19 cellular contexts compared by ENCODE assay signal in the genomic region with DNA sequence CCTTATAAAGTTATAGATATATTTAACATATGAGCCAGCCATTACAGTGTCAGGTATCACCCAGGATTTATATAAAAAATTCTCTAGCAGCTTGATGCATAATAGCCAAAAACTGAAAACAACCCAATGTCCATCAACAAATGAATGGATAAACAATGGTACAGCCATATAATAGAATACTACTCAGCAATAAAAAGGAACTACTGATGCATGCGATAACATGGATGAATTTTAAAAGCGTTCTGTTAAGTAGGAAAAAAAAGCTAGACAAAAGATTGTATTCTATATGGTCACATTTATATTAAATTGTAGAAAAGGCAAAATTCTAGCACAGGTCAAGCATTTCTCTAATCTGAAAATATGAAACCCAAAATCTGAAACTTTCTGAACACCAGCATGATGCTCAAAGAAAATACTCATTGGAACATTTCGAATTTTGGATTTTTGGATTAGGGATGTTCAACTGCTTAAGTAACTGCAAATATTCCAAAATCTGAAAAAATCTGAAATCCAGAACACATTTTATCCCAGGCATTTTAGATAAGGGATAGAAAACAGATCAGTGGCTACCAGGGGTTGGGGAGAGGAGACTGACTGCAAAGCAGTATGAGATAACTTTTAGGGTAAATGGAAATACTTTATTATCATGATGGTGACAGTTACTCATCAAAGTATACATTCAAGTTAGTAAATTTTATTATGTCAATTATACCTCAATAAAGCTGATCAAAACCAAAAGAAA. TPM values are rescaled to one million over a fixed set of nuclear protein-coding genes. Genes with fewer than 3 reads are reported as not detected.
DNase-seq lines count a peak whose midpoint lies in the region; ATAC-seq, FAIRE-seq and TF ChIP-seq lines count a peak whose summit lies in the region.
"Had no signal": no experiment of that assay in that cellular context is flagged by ENCODE, and none has a peak within 500 bp of the region (broad histone marks: within the 10 kb centered on the region; RNA-seq: fewer than 3 reads in every experiment).

No MANE protein-coding gene starts in this region.

- H4K20me1 ChIP-seq in OCI-LY3 (ENCODE audit: insufficient read depth, low read length) (peaks cover 12% of the 10 kb centered on the region), astrocyte (ENCODE audit: insufficient read depth, low read length) (peaks cover 26% of the 10 kb centered on the region)

- H3K4me1 Mint-ChIP-seq in activated CD4-positive, alpha-beta T cell treated with anti-CD3 and anti-CD28 coated beads for 36 hours = peaks cover 35% of the 10 kb centered on the region
- H3K4me1 Mint-ChIP-seq in astrocyte (ENCODE audit: low read depth, unreplicated experiment) = peaks cover 37% of the 10 kb centered on the region
- peaks cover 40% of the 10 kb centered on the region for H3K4me1 Mint-ChIP-seq in neural crest cell

- peaks cover 14% of the 10 kb centered on the region for H3K36me3 ChIP-seq in OCI-LY3 (replicated peaks; ENCODE audit: low read depth, low read length)
- no peaks in the 10 kb centered on the region for H3K36me3 ChIP-seq in astrocyte (ENCODE audit: insufficient read depth, low read length)
- H3K36me3 ChIP-seq: neutrophil, tibial nerve had no signal

- DNase-seq in activated CD4-positive, alpha-beta T cell treated with anti-CD3 and anti-CD28 coated beads for 36 hours = no peak
- no peak for DNase-seq in activated CD4-positive, alpha-beta T cell treated with anti-CD3 and anti-CD28 coated beads for 48 hours
- no peak for DNase-seq in astrocyte (ENCODE audit: low read depth)
- no peak for DNase-seq in neural crest cell (ENCODE audit: low read depth, low spot score)
- DNase-seq: cerebellar nuclear complex; DMS79 treated with DMSO at 0.1 percent for 48 hours; NCI-H226; Right ventricle myocardium superior; stimulated activated CD4-positive, alpha-beta T cell treated with anti-CD3 and anti-CD28 coated beads, Interleukin-2, amount 100 ng/mL, for 48 hours; stimulated activated CD8-positive, alpha-beta memory T cell treated with anti-CD3 and anti-CD28 coated beads, Interleukin-4, amount 100 ng/mL, for 48 hours had no signal

- H3K36me3 Mint-ChIP-seq in activated CD4-positive, alpha-beta T cell treated with anti-CD3 and anti-CD28 coated beads for 36 hours (ENCODE audit: low read depth) = peaks cover 4% of the 10 kb centered on the region
- H3K36me3 Mint-ChIP-seq in astrocyte (ENCODE audit: low read depth, unreplicated experiment) (peaks cover 1% of the 10 kb centered on the region), neural crest cell (ENCODE audit: low read depth) (no peaks in the 10 kb centered on the region)

- FAIRE-seq in astrocyte (lab: Jason Lieb, UNC) = no peak
- FAIRE-seq: endothelial cell of umbilical vein, frontal cortex had no signal

- peaks cover 100% of the 10 kb centered on the region for H3K79me2 ChIP-seq in OCI-LY3 (ENCODE audit: low read length)
- H3K79me2 ChIP-seq in astrocyte (ENCODE audit: insufficient read depth, low read length) = peaks cover 77% of the 10 kb centered on the region

- no peaks in the 10 kb centered on the region for H3K27me3 ChIP-seq in OCI-LY3 (ENCODE audit: low read depth, low read length)
- H3K27me3 ChIP-seq in astrocyte (ENCODE audit: insufficient read depth, low read length) = no peaks in the 10 kb centered on the region
- H3K27me3 ChIP-seq: neutrophil, tibial nerve had no signal

- TF ChIP-seq CTCF in OCI-LY3 (IDR thresholded peaks at IDR 0.05; ENCODE audit: low read depth, low read length) (no peak), astrocyte (IDR thresholded peaks at IDR 0.05; ENCODE audit: insufficient read depth, low read depth, low read length) (no peak), neural crest cell (conservative IDR thresholded peaks at IDR 0.05) (no peak)

- ATAC-seq in activated CD4-positive, alpha-beta T cell treated with anti-CD3 and anti-CD28 coated beads for 36 hours = no peak
- ATAC-seq in HG02981 (IDR thresholded peaks at IDR 0.05; ENCODE audit: unreplicated experiment) = no peak
- no peak for ATAC-seq in HG02642 (IDR thresholded peaks at IDR 0.05; ENCODE audit: poor library complexity, unreplicated experiment)
- ATAC-seq in GM18498 (IDR thresholded peaks at IDR 0.05; ENCODE audit: unreplicated experiment) = no peak

- H3K4me2 ChIP-seq in OCI-LY3 (ENCODE audit: low read length) = no peak overlapping the region
- H3K4me2 ChIP-seq in astrocyte (ENCODE audit: low read length) = no peak overlapping the region

- H2AFZ ChIP-seq in OCI-LY3 (ENCODE audit: low read depth, low read length) = no peak overlapping the region
- no peak overlapping the region for H2AFZ ChIP-seq in astrocyte (ENCODE audit: low read depth, low read length)

- peak overlapping the region; percentile 66 for H3K27ac Mint-ChIP-seq in activated CD4-positive, alpha-beta T cell treated with anti-CD3 and anti-CD28 coated beads for 36 hours
- H3K27ac Mint-ChIP-seq in astrocyte (ENCODE audit: unreplicated experiment) = peak overlapping the region; percentile 97
- peak overlapping the region; percentile 0 for H3K27ac Mint-ChIP-seq in neural crest cell (ENCODE audit: unreplicated experiment)

- CTCF ChIA-PET in activated CD4-positive, alpha-beta T cell treated with anti-CD3 and anti-CD28 coated beads for 36 hours (lab: Charles Lee) = interaction anchor here (0.6 kb wide), 1 partner anchor 424 kb away, joined by 5 read pairs; no protein-coding TSS in a partner anchor

- H3K9ac ChIP-seq in OCI-LY3 (ENCODE audit: low read length) (no peak overlapping the region), astrocyte (ENCODE audit: low read length) (no peak overlapping the region)

- no peaks in the 10 kb centered on the region for H3K9me3 ChIP-seq in OCI-LY3 (ENCODE audit: insufficient read depth, low read length)
- H3K9me3 ChIP-seq in astrocyte (ENCODE audit: insufficient read depth, low read depth, low read length) = no peaks in the 10 kb centered on the region
- H3K9me3 ChIP-seq: neutrophil, tibial nerve had no signal

- H3K4me1 ChIP-seq in OCI-LY3 (ENCODE audit: low read length) (peaks cover 47% of the 10 kb centered on the region), astrocyte (ENCODE audit: insufficient read depth, low read length) (peaks cover 8% of the 10 kb centered on the region)

- peak overlapping the region; percentile 26 for H3K4me3 Mint-ChIP-seq in activated CD4-positive, alpha-beta T cell treated with anti-CD3 and anti-CD28 coated beads for 36 hours
- peak overlapping the region; percentile 51 for H3K4me3 Mint-ChIP-seq in astrocyte (ENCODE audit: unreplicated experiment)
- H3K4me3 Mint-ChIP-seq in neural crest cell = no peak overlapping the region

- no peak overlapping the region for H3K4me3 ChIP-seq in OCI-LY3 (ENCODE audit: low read length)
- H3K4me3 ChIP-seq in astrocyte (ENCODE audit: insufficient read depth, low read depth, low read length) = no peak overlapping the region
- H3K4me3 ChIP-seq: lung, tibial nerve had no signal

- intact Hi-C loops in activated CD4-positive, alpha-beta T cell treated with anti-CD3 and anti-CD28 coated beads for 36 hours (cut with DNase I, micrococcal nuclease) = no loop called here

- H3K27ac ChIP-seq in OCI-LY3 (ENCODE audit: low read length) = peak overlapping the region; percentile 23; the same call in 1 of the 2 replicates
- no peak overlapping the region for H3K27ac ChIP-seq in astrocyte (ENCODE audit: low read depth, low read length)
- H3K27ac ChIP-seq: neutrophil, tibial nerve had no signal

- POLR2A ChIA-PET in activated CD4-positive, alpha-beta T cell treated with anti-CD3 and anti-CD28 coated beads for 36 hours (lab: Charles Lee) = no interaction called here

- H3K9me3 Mint-ChIP-seq in activated CD4-positive, alpha-beta T cell treated with anti-CD3 and anti-CD28 coated beads for 36 hours (ENCODE audit: low read depth) = no peaks in the 10 kb centered on the region
- no peaks in the 10 kb centered on the region for H3K9me3 Mint-ChIP-seq in astrocyte (ENCODE audit: unreplicated experiment)
- no peaks in the 10 kb centered on the region for H3K9me3 Mint-ChIP-seq in neural crest cell

- no peaks in the 10 kb centered on the region for H3K27me3 Mint-ChIP-seq in activated CD4-positive, alpha-beta T cell treated with anti-CD3 and anti-CD28 coated beads for 36 hours
- H3K27me3 Mint-ChIP-seq in astrocyte (ENCODE audit: low read depth, unreplicated experiment) (no peaks in the 10 kb centered on the region), neural crest cell (ENCODE audit: low read depth) (no peaks in the 10 kb centered on the region)

RNA-seq across cellular contexts. Expression of a gene that starts 22.0 kb away (rescaled TPM):
- total RNA-seq in activated CD4-positive, alpha-beta T cell treated with anti-CD3 and anti-CD28 coated beads for 36 hours = 10 to 100 TPM; 70.0 to 70.4 TPM
- total RNA-seq in astrocyte = 140 and 153 TPM in 2 replicates
- 113 and 130 TPM in 2 replicates for total RNA-seq in neural crest cell

Comparison
In these comparisons a context has a peak if more than half of its experiments do, and no peak if none do; other contexts are left out.
1. H3K27ac Mint-ChIP-seq: peak in every context shown above with its lines; median percentile 97 in astrocyte; 66 in activated CD4-positive, alpha-beta T cell treated with anti-CD3 and anti-CD28 coated beads for 36 hours; 0 in neural crest cell.